ENCODE assay signal across 8 cellular contexts in genomic region chr6:32190054-32190945, GRCh38.
DNase-seq lines count a peak whose midpoint lies in the region; ATAC-seq lines count a peak whose summit lies in the region.

TSS of gene PBX2 (minus strand) at chr6:32190202. CDS start at chr6:32189915, 287 bp downstream.

- no peaks in the 10 kb centered on the region for H3K27me3 ChIP-seq in layer of hippocampus (ENCODE audit: control insufficient read depth, insufficient read depth, low read length)

- peak within 1 kb of the TSS; percentile 99 for H3K27ac ChIP-seq in cingulate gyrus (ENCODE audit: low read depth, low read length)
- peak within 1 kb of the TSS; percentile 98 for H3K27ac ChIP-seq in layer of hippocampus (ENCODE audit: low read depth, low read length)

- peak; percentile 42 for ATAC-seq in HG03342 (IDR thresholded peaks at IDR 0.05; ENCODE audit: unreplicated experiment)

- DNase-seq in NK-92 treated with Interleukin-12 subunit alpha and Interleukin-12 subunit beta, amount 100 ng/mL, for 24 hours (lab: John Stamatoyannopoulos, UW) = peak; percentile 77
- DNase-seq in NK-92 (lab: John Stamatoyannopoulos, UW; ENCODE audit: unreplicated experiment) (no peak), NCI-H524 treated with DMSO at 0.1 percent for 48 hours (lab: John Stamatoyannopoulos, UW) (peak; percentile 4)
- DNase-seq in activated CD4-positive, alpha-beta T cell treated with anti-CD3 and anti-CD28 coated beads for 48 hours = peak; percentile 85
- peak; percentile 55 to 87 (median 77) for DNase-seq in stimulated activated CD4-positive, alpha-beta T cell treated with anti-CD3 and anti-CD28 coated beads, Interleukin-1b, Interleukin-23, amount 100 ng/mL, for 24 hours (ENCODE audit: low read depth in 4 of 4, low spot score in 1 of 4)
